1 cellular context compared by ENCODE assay signal in genomic region chr1:9593147-9593491, GRCh38.
TF ChIP-seq lines count a peak whose summit lies in the region.

No MANE protein-coding gene starts in this region.

TF ChIP-seq in H1, 55 proteins besides CTCF, POLR2A, EP300 and RAD21:
- TF ChIP-seq ASH2L (IDR thresholded peaks at IDR 0.05; ENCODE audit: low read length): no peak
- TF ChIP-seq RBBP5 (IDR thresholded peaks at IDR 0.05; ENCODE audit: borderline replicate concordance, low read depth, low read length): no peak
- no peak for TF ChIP-seq ATF2 (IDR thresholded peaks at IDR 0.05; ENCODE audit: low read length)
- TF ChIP-seq KDM5A (IDR thresholded peaks at IDR 0.05; ENCODE audit: low read length): no peak
- no peak for TF ChIP-seq SP2 (IDR thresholded peaks at IDR 0.05; ENCODE audit: low read length)
- no peak for TF ChIP-seq CHD2 (IDR thresholded peaks at IDR 0.05; ENCODE audit: low read length)
- TF ChIP-seq, protein P1, sequence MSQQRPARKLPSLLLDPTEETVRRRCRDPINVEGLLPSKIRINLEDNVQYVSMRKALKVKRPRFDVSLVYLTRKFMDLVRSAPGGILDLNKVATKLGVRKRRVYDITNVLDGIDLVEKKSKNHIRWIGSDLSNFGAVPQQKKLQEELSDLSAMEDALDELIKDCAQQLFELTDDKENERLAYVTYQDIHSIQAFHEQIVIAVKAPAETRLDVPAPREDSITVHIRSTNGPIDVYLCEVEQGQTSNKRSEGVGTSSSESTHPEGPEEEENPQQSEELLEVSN (IDR thresholded peaks at IDR 0.05): no peak
- TF ChIP-seq TAF7 (optimal IDR thresholded peaks at IDR 0.05; ENCODE audit: borderline replicate concordance, low read depth, low read length): no peak
